Comparison of ENCODE assay signal across 13 cellular contexts in the genomic region with DNA sequence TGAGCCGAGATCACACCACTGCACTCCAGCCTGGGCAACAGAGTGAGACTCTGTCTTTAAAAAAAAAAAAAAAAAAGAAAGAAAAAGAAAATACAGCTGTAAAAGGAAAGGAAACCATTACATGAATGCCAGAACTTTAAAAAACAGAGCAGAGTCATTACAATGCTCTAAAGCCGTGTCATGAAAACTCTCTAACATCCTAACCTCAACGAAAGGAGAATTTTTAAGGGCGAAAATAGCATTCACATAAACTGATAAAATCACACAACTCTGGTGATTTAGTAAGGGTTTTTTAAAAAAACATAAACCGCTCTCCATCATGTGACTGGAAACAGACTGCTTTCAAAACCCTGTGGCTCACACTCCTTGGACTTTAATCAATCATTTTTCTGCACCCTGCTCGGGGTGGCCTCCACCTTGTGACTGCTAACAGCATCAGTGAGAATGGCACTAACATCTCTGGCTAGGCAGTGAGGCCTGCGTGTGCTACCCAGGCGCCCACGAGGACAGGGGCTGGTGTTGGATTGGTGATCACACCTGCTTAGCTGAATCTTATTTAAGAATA. TPM values are rescaled to one million over a fixed set of nuclear protein-coding genes. Genes with fewer than 3 reads are reported as not detected.
A peak's percentile ranks its signal among the peaks of the same experiment; 100 is the strongest.
DNase-seq lines count a peak whose midpoint lies in the region; ATAC-seq and TF ChIP-seq lines count a peak whose summit lies in the region.
"Had no signal": no experiment of that assay in that cellular context is flagged by ENCODE, and none has a peak within 500 bp of the region (broad histone marks: within the 10 kb centered on the region; RNA-seq: fewer than 3 reads in every experiment).

No MANE protein-coding gene starts in this region.

- POLR2A ChIA-PET in CD4-positive, alpha-beta memory T cell (lab: Charles Lee; ENCODE audit: partially characterized antibody), result interaction anchor here (1.0 kb wide), 2 partner anchors 10 to 16 kb away, joined by 3 read pairs; no protein-coding TSS in a partner anchor

- no peaks in the 10 kb centered on the region for H3K27me3 ChIP-seq in CD4-positive, CD25-positive, alpha-beta regulatory T cell (ENCODE audit: control insufficient read depth, insufficient read depth, low read length)
- no peaks in the 10 kb centered on the region for H3K27me3 ChIP-seq in CD4-positive, alpha-beta memory T cell (ENCODE audit: insufficient read depth, low read length)
- H3K27me3 ChIP-seq in thyroid gland, result no peaks in the 10 kb centered on the region
- H3K27me3 ChIP-seq: heart right ventricle, testis had no signal

- H3K9me3 ChIP-seq in CD4-positive, CD25-positive, alpha-beta regulatory T cell (ENCODE audit: control insufficient read depth in 2 of 2, low read length in 2 of 2), result no peaks in the 10 kb centered on the region
- H3K9me3 ChIP-seq in CD4-positive, alpha-beta memory T cell (ENCODE audit: control insufficient read depth in 1 of 2, low read length in 2 of 2), result no peaks in the 10 kb centered on the region
- no peaks in the 10 kb centered on the region for H3K9me3 ChIP-seq in thyroid gland
- H3K9me3 ChIP-seq: heart right ventricle, testis had no signal

- H3K4me3 ChIP-seq in CD4-positive, CD25-positive, alpha-beta regulatory T cell (ENCODE audit: low read depth, low read length), result no peak overlapping the region
- no peak overlapping the region for H3K4me3 ChIP-seq in CD4-positive, alpha-beta memory T cell (ENCODE audit: low read length in 2 of 2)
- no peak overlapping the region for H3K4me3 ChIP-seq in thyroid gland (replicated peaks in 1 of 3)
- H3K4me3 ChIP-seq: heart right ventricle, testis had no signal

- CTCF ChIA-PET in CD4-positive, alpha-beta memory T cell (lab: Charles Lee; ENCODE audit: partially characterized antibody), result interaction anchor here (1.4 to 1.5 kb wide), 2 partner anchors 11 to 28 kb away, joined by 3 read pairs; no protein-coding TSS in a partner anchor

- H3K36me3 Mint-ChIP-seq in CD4-positive, CD25-positive, alpha-beta regulatory T cell, result peaks cover 27% of the 10 kb centered on the region
- peaks cover 24 to 40% of the 10 kb centered on the region in 2 donors for H3K36me3 Mint-ChIP-seq in CD4-positive, alpha-beta memory T cell
- H3K36me3 Mint-ChIP-seq in activated naive CD8-positive, alpha-beta T cell, result peaks cover 25% of the 10 kb centered on the region
- H3K36me3 Mint-ChIP-seq in neural crest cell (ENCODE audit: low read depth) (peaks cover 2% of the 10 kb centered on the region), nephron progenitor cell (ENCODE audit: low read depth) (no peaks in the 10 kb centered on the region)

- H3K4me1 ChIP-seq in CD4-positive, CD25-positive, alpha-beta regulatory T cell (ENCODE audit: control insufficient read depth, insufficient read depth, low read length, poor library complexity, severe bottlenecking), result peaks cover 37% of the 10 kb centered on the region
- peaks cover 91% of the 10 kb centered on the region for H3K4me1 ChIP-seq in CD4-positive, alpha-beta memory T cell (ENCODE audit: insufficient read depth, low read length)
- no peaks in the 10 kb centered on the region for H3K4me1 ChIP-seq in thyroid gland
- H3K4me1 ChIP-seq: testis had no signal

- H3K4me3 Mint-ChIP-seq in CD4-positive, CD25-positive, alpha-beta regulatory T cell, result peak overlapping the region in 3 of 4 donors; percentile 2 to 68 (median 44)
- peak overlapping the region in 7 of 8 donors; percentile 43 to 82 (median 69) for H3K4me3 Mint-ChIP-seq in CD4-positive, alpha-beta memory T cell
- peak overlapping the region; percentile 68 for H3K4me3 Mint-ChIP-seq in activated naive CD8-positive, alpha-beta T cell
- no peak overlapping the region for H3K4me3 Mint-ChIP-seq in neural crest cell
- H3K4me3 Mint-ChIP-seq in nephron progenitor cell, result no peak overlapping the region
- H3K4me3 Mint-ChIP-seq: B cell had no signal

- peaks cover 8% of the 10 kb centered on the region for H3K36me3 ChIP-seq in CD4-positive, CD25-positive, alpha-beta regulatory T cell (ENCODE audit: control insufficient read depth, insufficient read depth, low read length)
- no peaks in the 10 kb centered on the region for H3K36me3 ChIP-seq in CD4-positive, alpha-beta memory T cell (ENCODE audit: insufficient read depth, low read length)
- no peaks in the 10 kb centered on the region for H3K36me3 ChIP-seq in thyroid gland
- H3K36me3 ChIP-seq: heart right ventricle had no signal

- DNase-seq in CD4-positive, CD25-positive, alpha-beta regulatory T cell, result no peak
- DNase-seq in CD4-positive, alpha-beta memory T cell, result peak in 2 of 5 donors; percentile 25 to 40
- DNase-seq in neural crest cell (ENCODE audit: low read depth, low spot score) (no peak), nephron progenitor cell (no peak), thyroid gland (no peak)
- no peak for DNase-seq in stimulated activated naive CD4-positive, alpha-beta T cell (lab: John Stamatoyannopoulos, UW)
- DNase-seq: amniotic stem cell, H7, heart right ventricle, NCI-H187 treated with DMSO at 0.1 percent for 48 hours, testis had no signal

- intact Hi-C loops in CD4-positive, alpha-beta memory T cell (cut with micrococcal nuclease), result no loop called here
- intact Hi-C loops in thyroid gland (cut with DNase I), result no loop called here

- peak overlapping the region; percentile 33 to 73 (median 44) for H3K27ac Mint-ChIP-seq in CD4-positive, CD25-positive, alpha-beta regulatory T cell
- H3K27ac Mint-ChIP-seq in CD4-positive, alpha-beta memory T cell, result peak overlapping the region in 6 of 7 donors; percentile 63 to 96 (median 88)
- peak overlapping the region; percentile 91 for H3K27ac Mint-ChIP-seq in activated naive CD8-positive, alpha-beta T cell
- H3K27ac Mint-ChIP-seq in neural crest cell (ENCODE audit: unreplicated experiment) (peak overlapping the region; percentile 78), nephron progenitor cell (no peak overlapping the region)
- H3K27ac Mint-ChIP-seq: B cell had no signal

- TF ChIP-seq CTCF in neural crest cell (conservative IDR thresholded peaks at IDR 0.05) (no peak), nephron progenitor cell (IDR thresholded peaks at IDR 0.05) (no peak), thyroid gland (IDR thresholded peaks at IDR 0.05) (no peak)

- H3K27me3 Mint-ChIP-seq in CD4-positive, CD25-positive, alpha-beta regulatory T cell, result no peaks in the 10 kb centered on the region
- no peaks in the 10 kb centered on the region for H3K27me3 Mint-ChIP-seq in CD4-positive, alpha-beta memory T cell
- no peaks in the 10 kb centered on the region for H3K27me3 Mint-ChIP-seq in activated naive CD8-positive, alpha-beta T cell
- no peaks in the 10 kb centered on the region for H3K27me3 Mint-ChIP-seq in neural crest cell (ENCODE audit: low read depth)
- H3K27me3 Mint-ChIP-seq in nephron progenitor cell (ENCODE audit: low read depth, poor library complexity), result peaks cover 7% of the 10 kb centered on the region
- H3K27me3 Mint-ChIP-seq: B cell had no signal

- ATAC-seq in CD4-positive, CD25-positive, alpha-beta regulatory T cell (ENCODE audit: low read depth in 2 of 2), result peak in 1 of 2 donors; percentile 31
- ATAC-seq: heart right ventricle had no signal

- TF ChIP-seq POLR2A in thyroid gland (IDR thresholded peaks at IDR 0.05), result no peak

- WGBS in thyroid gland, 2 donors, result 87 to 88% methylated on average over 9 of the region's 9 CpGs

- H3K27ac ChIP-seq in CD4-positive, CD25-positive, alpha-beta regulatory T cell (ENCODE audit: insufficient read depth, low read length, poor library complexity, severe bottlenecking), result no peak overlapping the region
- no peak overlapping the region for H3K27ac ChIP-seq in CD4-positive, alpha-beta memory T cell (ENCODE audit: low read depth, low read length)
- no peak overlapping the region for H3K27ac ChIP-seq in thyroid gland
- H3K27ac ChIP-seq: heart right ventricle, testis had no signal

- peaks cover 45 to 82% (median 68%) of the 10 kb centered on the region in 4 donors for H3K4me1 Mint-ChIP-seq in CD4-positive, CD25-positive, alpha-beta regulatory T cell
- peaks cover 66 to 88% (median 77%) of the 10 kb centered on the region in 4 donors for H3K4me1 Mint-ChIP-seq in CD4-positive, alpha-beta memory T cell
- H3K4me1 Mint-ChIP-seq in activated naive CD8-positive, alpha-beta T cell (ENCODE audit: low read depth), result peaks cover 90% of the 10 kb centered on the region
- peaks cover 12% of the 10 kb centered on the region for H3K4me1 Mint-ChIP-seq in neural crest cell
- peaks cover 4% of the 10 kb centered on the region for H3K4me1 Mint-ChIP-seq in nephron progenitor cell

- no peaks in the 10 kb centered on the region for H3K9me3 Mint-ChIP-seq in CD4-positive, CD25-positive, alpha-beta regulatory T cell
- H3K9me3 Mint-ChIP-seq in CD4-positive, alpha-beta memory T cell, result no peaks in the 10 kb centered on the region
- no peaks in the 10 kb centered on the region for H3K9me3 Mint-ChIP-seq in activated naive CD8-positive, alpha-beta T cell (ENCODE audit: low read depth)
- H3K9me3 Mint-ChIP-seq in neural crest cell, result peaks cover 2% of the 10 kb centered on the region
- no peaks in the 10 kb centered on the region for H3K9me3 Mint-ChIP-seq in nephron progenitor cell

RNA-seq across cellular contexts. Expression of gene DOCK10, which starts 12.1 kb away (rescaled TPM):
- 222 TPM for total RNA-seq in CD4-positive, CD25-positive, alpha-beta regulatory T cell
- polyA plus RNA-seq in CD4-positive, CD25-positive, alpha-beta regulatory T cell, result 10 to 100 TPM; 28.3 to 47.7 (median 34.9) TPM
- 100 to 1,000 TPM; 180 to 186 TPM for total RNA-seq in CD4-positive, alpha-beta memory T cell
- polyA plus RNA-seq in CD4-positive, alpha-beta memory T cell, result 10 to 100 TPM; 26.0 to 69.9 TPM
- total RNA-seq in neural crest cell, result 29.7 and 32.4 TPM in 2 replicates
- total RNA-seq in thyroid gland, result 1 to 10 TPM; 4.6 to 8.9 (median 7.1) TPM

Comparison
In these comparisons a context has a peak if more than half of its experiments do, and no peak if none do; other contexts are left out.
1. H3K4me3 Mint-ChIP-seq: peak in CD4-positive, CD25-positive, alpha-beta regulatory T cell (3 of 4), CD4-positive, alpha-beta memory T cell (7 of 8) and activated naive CD8-positive, alpha-beta T cell (single experiment); none in neural crest cell (single experiment) and nephron progenitor cell (single experiment).